ENCODE assay signal across 2 cellular contexts in the genomic region with DNA sequence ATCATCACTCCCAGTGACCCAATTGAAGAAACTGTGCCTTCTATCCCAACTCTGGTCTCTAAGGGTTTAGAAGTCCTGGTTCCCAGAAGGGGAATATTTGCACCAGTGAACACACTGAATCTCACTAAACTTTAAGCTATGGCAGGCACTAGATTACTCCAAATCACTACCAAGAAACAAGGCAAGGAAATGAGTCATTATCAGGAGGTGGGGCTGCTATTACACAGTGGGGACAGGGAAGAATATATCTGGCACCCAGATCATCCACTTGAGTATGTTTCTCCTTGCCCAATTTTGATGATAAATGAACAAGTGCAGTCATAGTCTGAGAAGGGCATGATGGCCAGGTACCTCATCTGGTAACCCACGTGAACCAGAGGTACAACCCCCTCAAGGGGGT.
TF ChIP-seq lines count a peak whose summit lies in the region.

No MANE protein-coding gene starts in this region.

TF ChIP-seq in IMR-90, 13 proteins besides CTCF, POLR2A, EP300 and RAD21:
- TF ChIP-seq CHD1 (IDR thresholded peaks at IDR 0.05; ENCODE audit: low read depth, low read length) (no peak), MAZ (IDR thresholded peaks at IDR 0.05; ENCODE audit: borderline replicate concordance, low read depth, low read length) (no peak), FOS (IDR thresholded peaks at IDR 0.05; ENCODE audit: low read depth, low read length) (no peak), BHLHE40 (IDR thresholded peaks at IDR 0.05; ENCODE audit: low read depth, low read length) (no peak), MXI1 (IDR thresholded peaks at IDR 0.05; ENCODE audit: borderline replicate concordance, low read depth, low read length) (no peak), RFX5 (IDR thresholded peaks at IDR 0.05; ENCODE audit: low read depth, low read length) (no peak)

TF ChIP-seq in K562, 482 proteins besides CTCF, POLR2A, EP300 and RAD21:
- TF ChIP-seq JUN (IDR thresholded peaks at IDR 0.05; ENCODE audit: borderline replicate concordance, low read depth, low read length): 0 out of 2 replicates have a peak, but pooled peaks have one; percentile 27
- TF ChIP-seq JUN (CRISPR knock-in tag; IDR thresholded peaks at IDR 0.05; ENCODE audit: borderline replicate concordance): no peak
- no peak for TF ChIP-seq HDGF (IDR thresholded peaks at IDR 0.05)
- peak; percentile 73 for TF ChIP-seq ATF3 (IDR thresholded peaks at IDR 0.05)
- TF ChIP-seq ATF3 (CRISPR knock-in tag; conservative IDR thresholded peaks at IDR 0.05): no peak
- peak; percentile 75 for TF ChIP-seq JUND (IDR thresholded peaks at IDR 0.05; ENCODE audit: borderline replicate concordance, low read depth, low read length)
- TF ChIP-seq JUND (tag; IDR thresholded peaks at IDR 0.05; ENCODE audit: borderline replicate concordance, low read depth, low read length): no peak; the same call in 2 of the 3 replicates
- 0 out of 2 replicates have a peak, but pooled peaks have one; percentile 23 for TF ChIP-seq CBFA2T3 (IDR thresholded peaks at IDR 0.05)
- TF ChIP-seq SUPT5H (IDR thresholded peaks at IDR 0.05): no peak
- peak; percentile 77 for TF ChIP-seq FOSL1 (tag; conservative IDR thresholded peaks at IDR 0.05)
- TF ChIP-seq SMAD1 (IDR thresholded peaks at IDR 0.05; ENCODE audit: low read depth, low read length, partially characterized antibody): no peak
- TF ChIP-seq HMBOX1 (IDR thresholded peaks at IDR 0.05): no peak
- no peak for TF ChIP-seq CXXC5 (CRISPR knock-in tag; IDR thresholded peaks at IDR 0.05)
- TF ChIP-seq VEZF1 (CRISPR knock-in tag; IDR thresholded peaks at IDR 0.05): 0 out of 2 replicates have a peak, but pooled peaks have one; percentile 21
- TF ChIP-seq CBX3 (IDR thresholded peaks at IDR 0.05; ENCODE audit: borderline replicate concordance in 1 of 2, low read length in 2 of 2): no peak
